In the genomic region with DNA sequence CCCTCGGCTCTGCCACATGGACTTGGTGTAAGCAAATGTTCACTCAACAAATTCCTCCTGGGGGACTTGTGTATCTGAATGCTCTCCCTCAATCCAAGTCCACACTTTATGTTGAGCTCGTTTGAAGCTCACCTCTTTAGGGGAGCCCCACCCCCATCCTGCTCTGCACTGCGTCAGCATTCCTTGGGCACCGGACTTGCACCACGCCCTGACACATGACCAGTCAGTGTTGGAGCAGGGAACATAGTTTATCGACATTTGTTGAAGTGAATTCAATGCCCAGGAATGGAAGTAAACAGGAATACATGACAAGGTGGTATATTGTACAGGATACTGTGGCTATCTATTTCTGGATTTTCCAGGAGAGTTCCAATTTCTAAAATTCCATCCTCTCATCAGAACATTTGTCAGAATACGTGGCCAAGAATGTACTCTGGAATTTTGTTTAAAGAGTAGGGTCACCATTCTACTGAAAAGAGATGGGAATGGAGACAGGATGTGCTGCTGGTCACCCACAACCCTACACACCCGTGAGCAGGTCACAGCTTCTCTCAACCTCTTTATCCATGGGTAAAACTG, we compare ENCODE assay signal across 2 cellular contexts.
TF ChIP-seq lines count a peak whose summit lies in the region.

No MANE protein-coding gene starts in this region.

TF ChIP-seq in liver, 16 proteins besides CTCF, POLR2A, EP300 and RAD21:
- TF ChIP-seq HNF4A (conservative IDR thresholded peaks at IDR 0.05) (no peak), EGR1 (IDR thresholded peaks at IDR 0.05; ENCODE audit: low read depth in 2 of 2) (no peak), SP1 (IDR thresholded peaks at IDR 0.05) (peak; percentile 26), RXRA (IDR thresholded peaks at IDR 0.05) (no peak), NR2F2 (IDR thresholded peaks at IDR 0.05) (peak; percentile 17)
- TF ChIP-seq, protein P1, sequence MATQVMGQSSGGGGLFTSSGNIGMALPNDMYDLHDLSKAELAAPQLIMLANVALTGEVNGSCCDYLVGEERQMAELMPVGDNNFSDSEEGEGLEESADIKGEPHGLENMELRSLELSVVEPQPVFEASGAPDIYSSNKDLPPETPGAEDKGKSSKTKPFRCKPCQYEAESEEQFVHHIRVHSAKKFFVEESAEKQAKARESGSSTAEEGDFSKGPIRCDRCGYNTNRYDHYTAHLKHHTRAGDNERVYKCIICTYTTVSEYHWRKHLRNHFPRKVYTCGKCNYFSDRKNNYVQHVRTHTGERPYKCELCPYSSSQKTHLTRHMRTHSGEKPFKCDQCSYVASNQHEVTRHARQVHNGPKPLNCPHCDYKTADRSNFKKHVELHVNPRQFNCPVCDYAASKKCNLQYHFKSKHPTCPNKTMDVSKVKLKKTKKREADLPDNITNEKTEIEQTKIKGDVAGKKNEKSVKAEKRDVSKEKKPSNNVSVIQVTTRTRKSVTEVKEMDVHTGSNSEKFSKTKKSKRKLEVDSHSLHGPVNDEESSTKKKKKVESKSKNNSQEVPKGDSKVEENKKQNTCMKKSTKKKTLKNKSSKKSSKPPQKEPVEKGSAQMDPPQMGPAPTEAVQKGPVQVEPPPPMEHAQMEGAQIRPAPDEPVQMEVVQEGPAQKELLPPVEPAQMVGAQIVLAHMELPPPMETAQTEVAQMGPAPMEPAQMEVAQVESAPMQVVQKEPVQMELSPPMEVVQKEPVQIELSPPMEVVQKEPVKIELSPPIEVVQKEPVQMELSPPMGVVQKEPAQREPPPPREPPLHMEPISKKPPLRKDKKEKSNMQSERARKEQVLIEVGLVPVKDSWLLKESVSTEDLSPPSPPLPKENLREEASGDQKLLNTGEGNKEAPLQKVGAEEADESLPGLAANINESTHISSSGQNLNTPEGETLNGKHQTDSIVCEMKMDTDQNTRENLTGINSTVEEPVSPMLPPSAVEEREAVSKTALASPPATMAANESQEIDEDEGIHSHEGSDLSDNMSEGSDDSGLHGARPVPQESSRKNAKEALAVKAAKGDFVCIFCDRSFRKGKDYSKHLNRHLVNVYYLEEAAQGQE (IDR thresholded peaks at IDR 0.05), result no peak

TF ChIP-seq in HepG2, 621 proteins besides CTCF, POLR2A, EP300 and RAD21:
- TF ChIP-seq SUZ12 (IDR thresholded peaks at IDR 0.05; ENCODE audit: low read depth, low read length) (no peak), NFATC3 (CRISPR knock-in tag; IDR thresholded peaks at IDR 0.05) (no peak), ZNF354B (CRISPR knock-in tag; IDR thresholded peaks at IDR 0.05) (no peak), EHMT2 (IDR thresholded peaks at IDR 0.05; ENCODE audit: borderline replicate concordance, low read depth, low read length) (no peak), RBM39 (IDR thresholded peaks at IDR 0.05; ENCODE audit: low read depth, low read length, poor library complexity, severe bottlenecking) (no peak), GZF1 (CRISPR knock-in tag; IDR thresholded peaks at IDR 0.05) (no peak), ZFP37 (CRISPR knock-in tag; IDR thresholded peaks at IDR 0.05; ENCODE audit: borderline replicate concordance) (no peak), ZMAT3 (CRISPR knock-in tag; conservative IDR thresholded peaks at IDR 0.05) (no peak), ZNF317 (CRISPR knock-in tag; IDR thresholded peaks at IDR 0.05) (no peak), THAP11 (CRISPR knock-in tag; IDR thresholded peaks at IDR 0.05) (no peak), ZNF776 (CRISPR knock-in tag; IDR thresholded peaks at IDR 0.05) (no peak), XBP1 (CRISPR knock-in tag; IDR thresholded peaks at IDR 0.05) (no peak), MLLT10 (CRISPR knock-in tag; IDR thresholded peaks at IDR 0.05) (no peak)
TF ChIP-seq in HepG2: peak in this region for 0.
